15 cellular contexts compared by ENCODE assay signal in genomic region chr20:57282691-57283361, GRCh38. TPM values are rescaled to one million over a fixed set of nuclear protein-coding genes. Genes with fewer than 3 reads are reported as not detected.
A peak's percentile ranks its signal among the peaks of the same experiment; 100 is the strongest.
DNase-seq lines count a peak whose midpoint lies in the region; ATAC-seq and TF ChIP-seq lines count a peak whose summit lies in the region.
"Had no signal": no experiment of that assay in that cellular context is flagged by ENCODE, and none has a peak within 500 bp of the region (broad histone marks: within the 10 kb centered on the region; RNA-seq: fewer than 3 reads in every experiment).

No MANE protein-coding gene starts in this region.

- H3K27me3 Mint-ChIP-seq in stimulated activated memory B cell treated with anti-CD40 and anti-IgM and Interleukin-4, amounts not matched to agents 10 μg/mL and 1 μg/mL and 100 μg/mL, for 72 hours, result peaks cover 59% of the 10 kb centered on the region

- H3K36me3 Mint-ChIP-seq in stimulated activated memory B cell treated with anti-CD40 and anti-IgM and Interleukin-4, amounts not matched to agents 10 μg/mL and 1 μg/mL and 100 μg/mL, for 72 hours, result no peaks in the 10 kb centered on the region

- no peak overlapping the region for H3K4me3 Mint-ChIP-seq in stimulated activated memory B cell treated with anti-CD40 and anti-IgM and Interleukin-4, amounts not matched to agents 10 μg/mL and 1 μg/mL and 100 μg/mL, for 72 hours
- H3K4me3 Mint-ChIP-seq: stimulated activated naive CD8-positive, alpha-beta T cell treated with anti-CD3 and anti-CD28 coated beads, Interleukin-15, amount 100 ng/mL, for 72 hours had no signal

- H3K36me3 ChIP-seq in smooth muscle cell (ENCODE audit: low read depth), result no peaks in the 10 kb centered on the region

- no peak overlapping the region for H3K4me3 ChIP-seq in smooth muscle cell

- H3K27me3 ChIP-seq in smooth muscle cell (ENCODE audit: low read depth) (no peaks in the 10 kb centered on the region), foreskin keratinocyte (peaks cover 69% of the 10 kb centered on the region)

- TF ChIP-seq CTCF in smooth muscle cell (IDR thresholded peaks at IDR 0.05; ENCODE audit: borderline replicate concordance, insufficient read depth, poor library complexity, severe bottlenecking) (no peak), foreskin keratinocyte (conservative IDR thresholded peaks at IDR 0.05) (no peak)

- ATAC-seq in GM21526 (IDR thresholded peaks at IDR 0.05; ENCODE audit: low FRiP score, unreplicated experiment), result no peak
- ATAC-seq in foreskin keratinocyte, result no peak
- no peak for ATAC-seq in stimulated activated memory B cell treated with anti-CD40 and anti-IgM and Interleukin-4, amounts not matched to agents 10 μg/mL and 1 μg/mL and 100 μg/mL, for 72 hours
- ATAC-seq: stimulated activated naive CD8-positive, alpha-beta T cell treated with anti-CD3 and anti-CD28 coated beads, Interleukin-15, amount 100 ng/mL, for 72 hours had no signal

- peak overlapping the region; percentile 90 for H2AFZ ChIP-seq in smooth muscle cell (ENCODE audit: low read depth)

- no peak overlapping the region for H3K27ac ChIP-seq in smooth muscle cell (ENCODE audit: low read depth)
- no peak overlapping the region for H3K27ac ChIP-seq in foreskin keratinocyte

- peaks cover 37% of the 10 kb centered on the region for H3K4me1 ChIP-seq in smooth muscle cell (ENCODE audit: low read depth)
- H3K4me1 ChIP-seq in foreskin keratinocyte, result no peaks in the 10 kb centered on the region

- H4K20me1 ChIP-seq in smooth muscle cell (ENCODE audit: low read depth), result no peaks in the 10 kb centered on the region

- H3K27ac Mint-ChIP-seq in stimulated activated memory B cell treated with anti-CD40 and anti-IgM and Interleukin-4, amounts not matched to agents 10 μg/mL and 1 μg/mL and 100 μg/mL, for 72 hours, result no peak overlapping the region

- WGBS in smooth muscle cell (ENCODE audit: low lambda C conversion rate), result 50% methylated on average over 18 of the region's 18 CpGs

- peak overlapping the region; percentile 70 for H3K4me2 ChIP-seq in smooth muscle cell

- no peak overlapping the region for H3K9ac ChIP-seq in smooth muscle cell (ENCODE audit: low read depth)

- peaks cover 14% of the 10 kb centered on the region for H3F3A ChIP-seq in smooth muscle cell (ENCODE audit: low read depth)

- no peaks in the 10 kb centered on the region for H3K9me3 ChIP-seq in smooth muscle cell (replicated peaks; ENCODE audit: low read depth)

- H3K79me2 ChIP-seq in smooth muscle cell (ENCODE audit: low read depth), result no peaks in the 10 kb centered on the region

- DNase-seq in NAMALWA (ENCODE audit: low spot score), result peak; percentile 51
- DNase-seq in cerebellar cortex (ENCODE audit: low spot score), result peak; percentile 22
- peak; percentile 81 for DNase-seq in left kidney (ENCODE audit: low read depth, low spot score)
- DNase-seq in smooth muscle cell (lab: John Stamatoyannopoulos, UW; ENCODE audit: unreplicated experiment), result no peak
- no peak for DNase-seq in foreskin keratinocyte
- no peak for DNase-seq in DMS53 (lab: John Stamatoyannopoulos, UW)
- DNase-seq: activated gamma-delta T cell; mesenchymal stem cell; NCI-H1694; NCI-H510A; stimulated activated naive CD8-positive, alpha-beta T cell treated with anti-CD3 and anti-CD28 coated beads, Interleukin-15, amount 100 ng/mL, for 72 hours had no signal

- no peaks in the 10 kb centered on the region for H3K9me3 Mint-ChIP-seq in stimulated activated memory B cell treated with anti-CD40 and anti-IgM and Interleukin-4, amounts not matched to agents 10 μg/mL and 1 μg/mL and 100 μg/mL, for 72 hours
- H3K9me3 Mint-ChIP-seq: stimulated activated naive CD8-positive, alpha-beta T cell treated with anti-CD3 and anti-CD28 coated beads, Interleukin-15, amount 100 ng/mL, for 72 hours had no signal

- H3K4me1 Mint-ChIP-seq in stimulated activated memory B cell treated with anti-CD40 and anti-IgM and Interleukin-4, amounts not matched to agents 10 μg/mL and 1 μg/mL and 100 μg/mL, for 72 hours, result no peaks in the 10 kb centered on the region
- H3K4me1 Mint-ChIP-seq: stimulated activated naive CD8-positive, alpha-beta T cell treated with anti-CD3 and anti-CD28 coated beads, Interleukin-15, amount 100 ng/mL, for 72 hours had no signal

RNA-seq across cellular contexts. Expression of gene BMP7, which starts 16.4 kb away (rescaled TPM):
- total RNA-seq in smooth muscle cell (18.1 and 19.0 TPM in 2 replicates), foreskin keratinocyte (not detected in 2 replicates)
- polyA plus RNA-seq in smooth muscle cell (28.3 and 37.3 TPM in 2 replicates), foreskin keratinocyte (not detected in 2 replicates)
- total RNA-seq: osteocyte had no signal
- polyA plus RNA-seq: BJ had no signal

RNA-seq across cellular contexts. Expression of gene SPO11, which starts 46.8 kb away (rescaled TPM):
- not detected in 2 replicates for total RNA-seq in smooth muscle cell
- not detected in 2 replicates for polyA plus RNA-seq in smooth muscle cell
- not detected in 2 replicates for total RNA-seq in foreskin keratinocyte
- not detected in 2 replicates for polyA plus RNA-seq in foreskin keratinocyte
- total RNA-seq: osteocyte had no signal
- polyA plus RNA-seq: BJ had no signal

Comparison
In these comparisons a context has a peak if more than half of its experiments do, and no peak if none do; other contexts are left out.
1. DNase-seq: peak in NAMALWA (single experiment), cerebellar cortex (single experiment) and left kidney (single experiment); none in smooth muscle cell (single experiment), foreskin keratinocyte (0 of 2) and DMS53 (single experiment).
2. RNA of gene BMP7, which starts 16.4 kb away (total RNA-seq): 18.1 to 19.0 TPM in smooth muscle cell; not detected in foreskin keratinocyte; every median in the first group is over 10 times any median in the second.